8 cellular contexts compared by ENCODE assay signal in the genomic region with DNA sequence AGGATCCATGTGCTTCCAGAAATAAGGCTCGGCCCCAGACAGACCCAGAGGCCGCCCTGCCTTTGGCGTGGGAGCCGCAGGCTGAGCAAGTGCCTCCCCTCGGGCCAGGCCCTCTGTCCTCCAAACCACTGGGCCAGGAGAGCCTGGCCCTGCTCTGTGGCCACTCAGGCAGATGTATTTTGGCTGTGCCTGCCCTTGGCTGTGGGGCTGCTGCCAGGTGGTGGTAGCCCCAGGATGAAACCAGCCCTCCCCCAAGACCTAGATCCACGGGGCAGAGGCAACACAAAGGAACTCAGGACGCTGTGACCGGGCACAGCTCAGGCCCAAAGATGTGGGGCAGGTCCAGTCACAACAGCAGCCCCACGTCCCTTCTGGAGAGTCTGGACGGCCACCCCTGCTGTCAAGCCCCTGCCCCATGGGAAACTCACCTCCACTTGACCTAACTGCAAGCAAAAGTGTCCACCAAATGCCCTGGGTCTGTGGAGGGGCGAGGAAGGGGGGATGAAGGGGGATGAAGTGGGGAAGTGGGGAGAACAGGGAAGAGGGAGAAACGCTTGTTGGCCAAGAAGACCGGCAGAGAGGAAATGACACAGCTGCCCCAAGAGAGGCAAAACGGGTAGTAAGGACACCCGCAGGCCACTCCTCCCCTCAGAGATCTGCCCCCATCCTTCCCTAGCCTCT. TPM values are rescaled to one million over a fixed set of nuclear protein-coding genes. Genes with fewer than 3 reads are reported as not detected.
A peak's percentile ranks its signal among the peaks of the same experiment; 100 is the strongest.
DNase-seq lines count a peak whose midpoint lies in the region; ATAC-seq and TF ChIP-seq lines count a peak whose summit lies in the region.

No MANE protein-coding gene starts in this region.

- peak overlapping the region; percentile 77 for H3K27ac ChIP-seq in caudate nucleus (ENCODE audit: low read depth, low read length)

- peaks cover 59% of the 10 kb centered on the region for H3K79me2 ChIP-seq in Loucy (ENCODE audit: insufficient read depth, low read length)

- H3K9me3 ChIP-seq in Loucy (ENCODE audit: insufficient read depth, low read depth, low read length): no peaks in the 10 kb centered on the region

- H3K4me2 ChIP-seq in Loucy (ENCODE audit: low read depth, low read length, poor library complexity, severe bottlenecking): peak overlapping the region; percentile 88

- no peak for TF ChIP-seq CTCF in Loucy (conservative IDR thresholded peaks at IDR 0.05; ENCODE audit: low read length)

- peaks cover 32% of the 10 kb centered on the region for H3K4me1 ChIP-seq in Loucy (ENCODE audit: insufficient read depth, low read length, poor library complexity, severe bottlenecking)

- ATAC-seq in activated naive CD4-positive, alpha-beta T cell treated with anti-CD3 and anti-CD28 coated beads, Interleukin-2, amount 50 U/mL, for 72 hours: peak in 1 of 2 donors; percentile 47
- ATAC-seq in naive B cell (ENCODE audit: low read depth in 2 of 2): peak; percentile 52 to 59
- ATAC-seq in HG03565 (IDR thresholded peaks at IDR 0.05; ENCODE audit: unreplicated experiment): no peak

- H4K20me1 ChIP-seq in Loucy (ENCODE audit: insufficient read depth, low read length, poor library complexity, severe bottlenecking): no peaks in the 10 kb centered on the region

- H3K36me3 Mint-ChIP-seq in activated naive CD4-positive, alpha-beta T cell treated with anti-CD3 and anti-CD28 coated beads, Interleukin-2, amount 50 U/mL, for 72 hours: peaks cover 0 to 9% of the 10 kb centered on the region in 2 donors
- H3K36me3 Mint-ChIP-seq in naive B cell: peaks cover 0 to under 1% of the 10 kb centered on the region in 2 donors

- H3K4me3 ChIP-seq in Loucy (ENCODE audit: low read length, poor library complexity, severe bottlenecking): peak overlapping the region; percentile 74

- H3K27ac Mint-ChIP-seq in activated naive CD4-positive, alpha-beta T cell treated with anti-CD3 and anti-CD28 coated beads, Interleukin-2, amount 50 U/mL, for 72 hours: peak overlapping the region; percentile 68 to 89
- peak overlapping the region; percentile 31 to 97 (median 92) for H3K27ac Mint-ChIP-seq in naive B cell

- H3K27me3 ChIP-seq in Loucy (ENCODE audit: insufficient read depth, low read length, poor library complexity, severe bottlenecking): no peaks in the 10 kb centered on the region

- peak overlapping the region; percentile 71 for H2AFZ ChIP-seq in Loucy (ENCODE audit: low read length)

- no peaks in the 10 kb centered on the region for H3K9me3 Mint-ChIP-seq in activated naive CD4-positive, alpha-beta T cell treated with anti-CD3 and anti-CD28 coated beads, Interleukin-2, amount 50 U/mL, for 72 hours
- peaks cover 0 to 2% (median 0%) of the 10 kb centered on the region in 7 donors for H3K9me3 Mint-ChIP-seq in naive B cell

- H3K4me1 Mint-ChIP-seq in naive B cell: peaks cover 37 to 69% (median 51%) of the 10 kb centered on the region in 3 donors

- H3F3A ChIP-seq in Loucy (ENCODE audit: low read depth): no peaks in the 10 kb centered on the region

- H3K4me3 Mint-ChIP-seq in naive B cell: peak overlapping the region; percentile 57 to 89 (median 82)

- no peak for DNase-seq in activated naive CD4-positive, alpha-beta T cell treated with anti-CD3 and anti-CD28 coated beads, Interleukin-2, amount 50 U/mL, for 72 hours (ENCODE audit: low spot score in 2 of 2)
- no peak for DNase-seq in activated naive CD4-positive, alpha-beta T cell treated with anti-CD3 and anti-CD28 coated beads, Interleukin-2, amount 50 U/mL, for 16 hours
- DNase-seq in caudate nucleus (lab: John Stamatoyannopoulos, UW): peak in 2 of 61 donors; percentile 16 to 17
- DNase-seq in naive B cell: peak; percentile 42
- no peak for DNase-seq in DMS153 treated with DMSO at 0.1 percent for 48 hours (lab: John Stamatoyannopoulos, UW; ENCODE audit: unreplicated experiment)
- DNase-seq in NCI-H1417 treated with DMSO at 0.1 percent for 48 hours (lab: John Stamatoyannopoulos, UW): no peak

- H3K9ac ChIP-seq in Loucy (ENCODE audit: low read depth, low read length, poor library complexity, severe bottlenecking): peak overlapping the region; percentile 76

- H3K27me3 Mint-ChIP-seq in naive B cell: no peaks in the 10 kb centered on the region

- no peaks in the 10 kb centered on the region for H3K36me3 ChIP-seq in Loucy (ENCODE audit: insufficient read depth, low read length)

- no peaks in the 10 kb centered on the region for H3K9me2 ChIP-seq in Loucy (replicated peaks; ENCODE audit: low read depth, low read length)

RNA-seq across cellular contexts. Expression of a gene that starts 23.9 kb away (rescaled TPM):
- total RNA-seq in activated naive CD4-positive, alpha-beta T cell treated with anti-CD3 and anti-CD28 coated beads, Interleukin-2, amount 50 U/mL, for 72 hours: 10 to 100 TPM; 36.8 to 41.9 TPM
- 10 to 100 TPM; 14.9 to 23.1 (median 18.9) TPM for polyA plus RNA-seq in naive B cell (ENCODE audit: low read depth in 6 of 6)
